Comparison of ENCODE assay signal across 24 cellular contexts in the genomic region with DNA sequence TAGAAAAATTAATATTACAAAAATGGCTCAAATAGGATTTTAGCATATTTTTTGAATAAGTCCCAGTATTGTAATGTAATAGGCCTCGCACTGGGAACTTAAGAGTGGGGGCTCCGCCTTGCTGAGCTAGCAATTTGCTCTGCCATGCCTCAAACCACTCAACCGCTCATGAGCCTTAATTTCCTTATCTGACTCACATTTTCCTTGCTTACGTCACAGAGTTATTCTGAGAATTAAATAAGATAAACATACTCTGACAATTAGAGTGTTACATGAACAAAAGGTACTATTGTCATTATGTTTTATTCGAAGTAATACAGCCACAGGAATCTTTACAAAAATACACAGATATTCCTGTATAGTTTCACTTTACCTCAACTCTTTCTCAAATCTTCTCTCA.
DNase-seq lines count a peak whose midpoint lies in the region; ATAC-seq and TF ChIP-seq lines count a peak whose summit lies in the region.
"Had no signal": no experiment of that assay in that cellular context is flagged by ENCODE, and none has a peak within 500 bp of the region (broad histone marks: within the 10 kb centered on the region; RNA-seq: fewer than 3 reads in every experiment).

No MANE protein-coding gene starts in this region.

- no peak for TF ChIP-seq CTCF in choroid plexus epithelial cell (conservative IDR thresholded peaks at IDR 0.05; ENCODE audit: low read depth, low read length)

- peak; percentile 25 for DNase-seq in COLO829 (ENCODE audit: low spot score)
- DNase-seq in RPMI7951 (ENCODE audit: low read depth), result peak; percentile 15
- DNase-seq in choroid plexus epithelial cell (ENCODE audit: low read depth), result peak; percentile 5
- DNase-seq in kidney glomerular epithelial cell (lab: John Stamatoyannopoulos, UW), result peak; percentile 55
- no peak for DNase-seq in HK-2 (ENCODE audit: unreplicated experiment)
- no peak for DNase-seq in hypothalamus (lab: John Stamatoyannopoulos, UW)
- DNase-seq: ACHN; activated CD4-positive, alpha-beta T cell treated with anti-CD3 and anti-CD28 coated beads, Interleukin-2, amount 50 U/mL, for 4 hours; activated T-cell treated with anti-CD3 and anti-CD28 coated beads for 4 hours; amniotic stem cell; C1 segment of cervical spinal cord; DMS153; HFFc6; left colon; NCI-H1930; NCI-H446 treated with DMSO at 0.1 percent for 48 hours; stimulated activated CD4-positive, alpha-beta T cell treated with anti-CD3 and anti-CD28 coated beads, Interleukin-12 subunit alpha, Interleukin-12 subunit beta, amount 100 ng/mL, for 4 hours; stimulated activated CD8-positive, alpha-beta memory T cell treated with anti-CD3 and anti-CD28 coated beads, Interleukin-4, amount 100 ng/mL, for 48 hours; T-cell; uterus; WERI-Rb-1 had no signal

- ATAC-seq in HG03521 (IDR thresholded peaks at IDR 0.05; ENCODE audit: unreplicated experiment) (no peak), GM18873 (IDR thresholded peaks at IDR 0.05; ENCODE audit: low FRiP score, unreplicated experiment) (no peak)
- ATAC-seq: gastroesophageal sphincter, left colon, T-cell had no signal

- H3K4me3 ChIP-seq in choroid plexus epithelial cell (ENCODE audit: low read depth, low read length), result no peak overlapping the region
- H3K4me3 ChIP-seq: gastroesophageal sphincter, uterus had no signal

Comparison
In these comparisons a context has a peak if more than half of its experiments do, and no peak if none do; other contexts are left out.
1. DNase-seq: peak in COLO829 (single experiment), RPMI7951 (single experiment), choroid plexus epithelial cell (single experiment) and kidney glomerular epithelial cell (single experiment); none in HK-2 (single experiment) and hypothalamus (0 of 51).